ENCODE assay signal across 8 cellular contexts in genomic region chr12:127083028-127083949, GRCh38.
DNase-seq lines count a peak whose midpoint lies in the region; ATAC-seq and TF ChIP-seq lines count a peak whose summit lies in the region.

No MANE protein-coding gene starts in this region.

- H3K4me1 Mint-ChIP-seq in T-helper 2 cell treated with Interferon-gamma antibody and Interleukin-4, amounts not matched to agents 5 μg/mL and 100 μg/mL, for 36 hours (ENCODE audit: low read depth): peaks cover 3% of the 10 kb centered on the region
- peaks cover 26% of the 10 kb centered on the region for H3K4me1 Mint-ChIP-seq in nephron

- WGBS in esophagus squamous epithelium, 2 donors: 17 to 19% methylated on average over 6 of the region's 6 CpGs

- peak overlapping the region in 3 of 4 donors; percentile 16 to 61 (median 44) for H3K27ac ChIP-seq in esophagus squamous epithelium

- no peaks in the 10 kb centered on the region for H3K27me3 ChIP-seq in BE2C
- H3K27me3 ChIP-seq in esophagus squamous epithelium: peaks cover 0 to 5% (median 0%) of the 10 kb centered on the region in 4 donors

- H3K27ac Mint-ChIP-seq in T-helper 2 cell treated with Interferon-gamma antibody and Interleukin-4, amounts not matched to agents 5 μg/mL and 100 μg/mL, for 36 hours: peak overlapping the region; percentile 79
- peak overlapping the region; percentile 90 to 94 (median 93) for H3K27ac Mint-ChIP-seq in nephron

- no peaks in the 10 kb centered on the region for H3K27me3 Mint-ChIP-seq in T-helper 2 cell treated with Interferon-gamma antibody and Interleukin-4, amounts not matched to agents 5 μg/mL and 100 μg/mL, for 36 hours (ENCODE audit: low read depth)
- H3K27me3 Mint-ChIP-seq in nephron (ENCODE audit: low read depth): peaks cover 7% of the 10 kb centered on the region

- no peak for TF ChIP-seq CTCF in BE2C (IDR thresholded peaks at IDR 0.05; ENCODE audit: low read depth, low read length)
- no peak for TF ChIP-seq CTCF in esophagus squamous epithelium (IDR thresholded peaks at IDR 0.05)
- TF ChIP-seq CTCF in nephron (IDR thresholded peaks at IDR 0.05; ENCODE audit: unreplicated experiment in 3 of 3): no peak

- H3K36me3 ChIP-seq in BE2C: no peaks in the 10 kb centered on the region
- no peaks in the 10 kb centered on the region for H3K36me3 ChIP-seq in esophagus squamous epithelium

- TF ChIP-seq POLR2A in esophagus squamous epithelium (IDR thresholded peaks at IDR 0.05): no peak

- H3K36me3 Mint-ChIP-seq in T-helper 2 cell treated with Interferon-gamma antibody and Interleukin-4, amounts not matched to agents 5 μg/mL and 100 μg/mL, for 36 hours (ENCODE audit: low read depth): no peaks in the 10 kb centered on the region
- no peaks in the 10 kb centered on the region for H3K36me3 Mint-ChIP-seq in nephron (ENCODE audit: low read depth)

- peak overlapping the region; percentile 56 for H3K4me3 ChIP-seq in BE2C (ENCODE audit: low read depth, low read length)
- peak overlapping the region; percentile 11 to 58 (median 36) for H3K4me3 ChIP-seq in esophagus squamous epithelium

- intact Hi-C loops in esophagus squamous epithelium (cut with DNase I): no loop called here

- H3K9me3 ChIP-seq in BE2C: no peaks in the 10 kb centered on the region; the same call in 1 of the 2 replicates
- H3K9me3 ChIP-seq in esophagus squamous epithelium: no peaks in the 10 kb centered on the region

- H3K9me3 Mint-ChIP-seq in T-helper 2 cell treated with Interferon-gamma antibody and Interleukin-4, amounts not matched to agents 5 μg/mL and 100 μg/mL, for 36 hours: peaks cover 3% of the 10 kb centered on the region
- H3K9me3 Mint-ChIP-seq in nephron: no peaks in the 10 kb centered on the region

- H3K4me1 ChIP-seq in BE2C (no peaks in the 10 kb centered on the region), esophagus squamous epithelium (peaks cover 0 to 15% (median 0%) of the 10 kb centered on the region in 3 donors)

- ATAC-seq in GM18519 (IDR thresholded peaks at IDR 0.05; ENCODE audit: low FRiP score, unreplicated experiment) (peak; percentile 96), HG02943 (IDR thresholded peaks at IDR 0.05; ENCODE audit: low read depth, unreplicated experiment) (peak; percentile 97)

- DNase-seq in BE2C: no peak
- peak; percentile 45 for DNase-seq in NCI-H128 (lab: John Stamatoyannopoulos, UW; ENCODE audit: unreplicated experiment)
- DNase-seq in T-helper 2 cell treated with Interferon-gamma antibody and Interleukin-4, amounts not matched to agents 5 μg/mL and 100 μg/mL, for 36 hours (ENCODE audit: low spot score): peak; percentile 13
- DNase-seq in esophagus squamous epithelium (lab: John Stamatoyannopoulos, UW): no peak
- DNase-seq in 8988T: no peak

- H3K4me3 Mint-ChIP-seq in T-helper 2 cell treated with Interferon-gamma antibody and Interleukin-4, amounts not matched to agents 5 μg/mL and 100 μg/mL, for 36 hours: peak overlapping the region; percentile 68
- peak overlapping the region; percentile 65 to 87 (median 85) for H3K4me3 Mint-ChIP-seq in nephron

Comparison
In these comparisons a context has a peak if more than half of its experiments do, and no peak if none do; other contexts are left out.
1. DNase-seq: peak in NCI-H128 (single experiment) and T-helper 2 cell treated with Interferon-gamma antibody and Interleukin-4, amounts not matched to agents 5 μg/mL and 100 μg/mL, for 36 hours (single experiment); none in BE2C (single experiment), esophagus squamous epithelium (single experiment) and 8988T (single experiment).